In the genomic region with DNA sequence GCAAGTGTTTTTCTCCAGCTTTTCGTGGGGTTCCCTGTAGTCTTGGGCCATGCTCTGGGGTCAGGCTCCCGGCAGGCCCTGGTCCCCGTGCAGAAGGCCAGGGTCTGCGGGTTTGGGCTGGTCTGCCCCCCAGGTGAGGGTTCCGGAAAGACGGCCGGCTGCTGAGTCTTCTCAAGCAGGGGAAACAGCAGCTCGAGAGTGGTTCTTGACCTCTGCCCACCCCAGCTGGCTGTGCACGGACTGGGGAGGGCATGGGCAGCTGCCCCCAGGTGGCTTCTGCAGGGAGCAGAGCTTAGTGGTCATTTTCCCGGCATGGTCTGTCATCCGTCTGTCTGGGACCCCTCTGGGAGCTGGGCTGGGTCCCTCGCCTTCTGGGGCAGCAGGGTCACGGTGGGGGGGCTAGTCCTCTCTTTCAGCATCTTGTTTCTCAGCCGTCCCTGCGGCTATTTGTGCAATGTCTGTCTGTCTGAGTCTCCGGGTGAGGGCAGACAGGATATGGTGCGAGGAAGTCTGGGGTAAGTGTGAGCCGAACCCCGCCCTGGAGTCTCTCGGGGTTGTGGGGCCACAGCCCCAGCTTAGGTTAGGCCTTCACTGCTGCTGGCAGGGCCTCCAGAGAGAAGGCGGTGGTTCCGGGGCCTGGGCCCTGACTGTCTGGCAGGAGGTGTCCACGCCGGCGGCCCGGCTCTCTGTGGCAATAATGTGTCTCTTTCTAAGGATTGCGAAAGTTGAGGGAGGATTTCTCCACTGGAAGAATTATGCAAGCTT, we compare ENCODE assay signal across 1 cellular context.
TF ChIP-seq lines count a peak whose summit lies in the region.

No MANE protein-coding gene starts in this region.

TF ChIP-seq in HepG2, 621 proteins besides CTCF, POLR2A, EP300 and RAD21 (continued from another document and continues in another):
- TF ChIP-seq KLF16 (CRISPR knock-in tag; IDR thresholded peaks at IDR 0.05) = peak in 1 of 2 experiments; percentile 97; a peak in 2 of 4 replicates
- TF ChIP-seq JARID2 (CRISPR knock-in tag; IDR thresholded peaks at IDR 0.05; ENCODE audit: insufficient replicate concordance) = no peak
- peak; percentile 86 for TF ChIP-seq SPEN (CRISPR knock-in tag; IDR thresholded peaks at IDR 0.05; ENCODE audit: low read depth)
- TF ChIP-seq HES4 (CRISPR knock-in tag; IDR thresholded peaks at IDR 0.05; ENCODE audit: borderline replicate concordance) = no peak
- TF ChIP-seq TCF7L2 (IDR thresholded peaks at IDR 0.05; ENCODE audit: low read depth, low read length) = no peak
- TF ChIP-seq ZFP90 (CRISPR knock-in tag; IDR thresholded peaks at IDR 0.05; ENCODE audit: borderline replicate concordance) = no peak
- no peak for TF ChIP-seq ZNF34 (CRISPR knock-in tag; IDR thresholded peaks at IDR 0.05; ENCODE audit: borderline replicate concordance)
- TF ChIP-seq ZNF724P (CRISPR knock-in tag; IDR thresholded peaks at IDR 0.05; ENCODE audit: borderline replicate concordance) = no peak
- TF ChIP-seq, protein P1, sequence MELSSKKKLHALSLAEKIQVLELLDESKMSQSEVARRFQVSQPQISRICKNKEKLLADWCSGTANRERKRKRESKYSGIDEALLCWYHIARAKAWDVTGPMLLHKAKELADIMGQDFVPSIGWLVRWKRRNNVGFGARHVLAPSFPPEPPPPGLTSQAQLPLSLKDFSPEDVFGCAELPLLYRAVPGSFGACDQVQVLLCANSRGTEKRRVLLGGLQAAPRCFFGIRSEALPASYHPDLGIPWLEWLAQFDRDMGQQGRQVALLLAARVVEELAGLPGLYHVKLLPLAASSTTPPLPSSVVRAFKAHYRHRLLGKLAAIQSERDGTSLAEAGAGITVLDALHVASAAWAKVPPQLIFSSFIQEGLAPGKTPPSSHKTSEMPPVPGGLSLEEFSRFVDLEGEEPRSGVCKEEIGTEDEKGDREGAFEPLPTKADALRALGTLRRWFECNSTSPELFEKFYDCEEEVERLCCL (CRISPR knock-in tag; IDR thresholded peaks at IDR 0.05; ENCODE audit: borderline replicate concordance) = no peak
- peak; percentile 44; the same call in 1 of the 2 replicates for TF ChIP-seq ZNF788 (CRISPR knock-in tag; IDR thresholded peaks at IDR 0.05; ENCODE audit: borderline replicate concordance)
- TF ChIP-seq ZNF7 (CRISPR knock-in tag; IDR thresholded peaks at IDR 0.05) = no peak
- TF ChIP-seq, protein P2, sequence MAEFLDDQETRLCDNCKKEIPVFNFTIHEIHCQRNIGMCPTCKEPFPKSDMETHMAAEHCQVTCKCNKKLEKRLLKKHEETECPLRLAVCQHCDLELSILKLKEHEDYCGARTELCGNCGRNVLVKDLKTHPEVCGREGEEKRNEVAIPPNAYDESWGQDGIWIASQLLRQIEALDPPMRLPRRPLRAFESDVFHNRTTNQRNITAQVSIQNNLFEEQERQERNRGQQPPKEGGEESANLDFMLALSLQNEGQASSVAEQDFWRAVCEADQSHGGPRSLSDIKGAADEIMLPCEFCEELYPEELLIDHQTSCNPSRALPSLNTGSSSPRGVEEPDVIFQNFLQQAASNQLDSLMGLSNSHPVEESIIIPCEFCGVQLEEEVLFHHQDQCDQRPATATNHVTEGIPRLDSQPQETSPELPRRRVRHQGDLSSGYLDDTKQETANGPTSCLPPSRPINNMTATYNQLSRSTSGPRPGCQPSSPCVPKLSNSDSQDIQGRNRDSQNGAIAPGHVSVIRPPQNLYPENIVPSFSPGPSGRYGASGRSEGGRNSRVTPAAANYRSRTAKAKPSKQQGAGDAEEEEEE (CRISPR knock-in tag; IDR thresholded peaks at IDR 0.05; ENCODE audit: borderline replicate concordance) = no peak; the same call in 1 of the 2 replicates
- TF ChIP-seq, protein P3, sequence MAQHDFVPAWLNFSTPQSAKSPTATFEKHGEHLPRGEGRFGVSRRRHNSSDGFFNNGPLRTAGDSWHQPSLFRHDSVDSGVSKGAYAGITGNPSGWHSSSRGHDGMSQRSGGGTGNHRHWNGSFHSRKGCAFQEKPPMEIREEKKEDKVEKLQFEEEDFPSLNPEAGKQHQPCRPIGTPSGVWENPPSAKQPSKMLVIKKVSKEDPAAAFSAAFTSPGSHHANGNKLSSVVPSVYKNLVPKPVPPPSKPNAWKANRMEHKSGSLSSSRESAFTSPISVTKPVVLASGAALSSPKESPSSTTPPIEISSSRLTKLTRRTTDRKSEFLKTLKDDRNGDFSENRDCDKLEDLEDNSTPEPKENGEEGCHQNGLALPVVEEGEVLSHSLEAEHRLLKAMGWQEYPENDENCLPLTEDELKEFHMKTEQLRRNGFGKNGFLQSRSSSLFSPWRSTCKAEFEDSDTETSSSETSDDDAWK (CRISPR knock-in tag; IDR thresholded peaks at IDR 0.05) = no peak
- peak; percentile 23; the same call in 1 of the 2 replicates for TF ChIP-seq STAG1 (CRISPR knock-in tag; IDR thresholded peaks at IDR 0.05)
- TF ChIP-seq, protein P4, sequence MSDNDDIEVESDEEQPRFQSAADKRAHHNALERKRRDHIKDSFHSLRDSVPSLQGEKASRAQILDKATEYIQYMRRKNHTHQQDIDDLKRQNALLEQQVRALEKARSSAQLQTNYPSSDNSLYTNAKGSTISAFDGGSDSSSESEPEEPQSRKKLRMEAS (IDR thresholded peaks at IDR 0.05) = peak; percentile 74
- TF ChIP-seq SAP130 (CRISPR knock-in tag; IDR thresholded peaks at IDR 0.05; ENCODE audit: low read depth) = peak; percentile 95
- no peak for TF ChIP-seq ZKSCAN1 (IDR thresholded peaks at IDR 0.05; ENCODE audit: low read length)
- TF ChIP-seq, protein P5, sequence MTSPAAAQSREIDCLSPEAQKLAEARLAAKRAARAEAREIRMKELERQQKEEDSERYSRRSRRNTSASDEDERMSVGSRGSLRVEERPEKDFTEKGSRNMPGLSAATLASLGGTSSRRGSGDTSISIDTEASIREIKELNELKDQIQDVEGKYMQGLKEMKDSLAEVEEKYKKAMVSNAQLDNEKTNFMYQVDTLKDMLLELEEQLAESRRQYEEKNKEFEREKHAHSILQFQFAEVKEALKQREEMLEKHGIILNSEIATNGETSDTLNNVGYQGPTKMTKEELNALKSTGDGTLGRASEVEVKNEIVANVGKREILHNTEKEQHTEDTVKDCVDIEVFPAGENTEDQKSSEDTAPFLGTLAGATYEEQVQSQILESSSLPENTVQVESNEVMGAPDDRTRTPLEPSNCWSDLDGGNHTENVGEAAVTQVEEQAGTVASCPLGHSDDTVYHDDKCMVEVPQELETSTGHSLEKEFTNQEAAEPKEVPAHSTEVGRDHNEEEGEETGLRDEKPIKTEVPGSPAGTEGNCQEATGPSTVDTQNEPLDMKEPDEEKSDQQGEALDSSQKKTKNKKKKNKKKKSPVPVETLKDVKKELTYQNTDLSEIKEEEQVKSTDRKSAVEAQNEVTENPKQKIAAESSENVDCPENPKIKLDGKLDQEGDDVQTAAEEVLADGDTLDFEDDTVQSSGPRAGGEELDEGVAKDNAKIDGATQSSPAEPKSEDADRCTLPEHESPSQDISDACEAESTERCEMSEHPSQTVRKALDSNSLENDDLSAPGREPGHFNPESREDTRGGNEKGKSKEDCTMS (CRISPR knock-in tag; conservative IDR thresholded peaks at IDR 0.05) = no peak
- TF ChIP-seq PITX1 (CRISPR knock-in tag; IDR thresholded peaks at IDR 0.05) = peak; percentile 67
- TF ChIP-seq, protein P6, sequence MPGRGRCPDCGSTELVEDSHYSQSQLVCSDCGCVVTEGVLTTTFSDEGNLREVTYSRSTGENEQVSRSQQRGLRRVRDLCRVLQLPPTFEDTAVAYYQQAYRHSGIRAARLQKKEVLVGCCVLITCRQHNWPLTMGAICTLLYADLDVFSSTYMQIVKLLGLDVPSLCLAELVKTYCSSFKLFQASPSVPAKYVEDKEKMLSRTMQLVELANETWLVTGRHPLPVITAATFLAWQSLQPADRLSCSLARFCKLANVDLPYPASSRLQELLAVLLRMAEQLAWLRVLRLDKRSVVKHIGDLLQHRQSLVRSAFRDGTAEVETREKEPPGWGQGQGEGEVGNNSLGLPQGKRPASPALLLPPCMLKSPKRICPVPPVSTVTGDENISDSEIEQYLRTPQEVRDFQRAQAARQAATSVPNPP (CRISPR knock-in tag; IDR thresholded peaks at IDR 0.05) = no peak
- TF ChIP-seq, protein P7, sequence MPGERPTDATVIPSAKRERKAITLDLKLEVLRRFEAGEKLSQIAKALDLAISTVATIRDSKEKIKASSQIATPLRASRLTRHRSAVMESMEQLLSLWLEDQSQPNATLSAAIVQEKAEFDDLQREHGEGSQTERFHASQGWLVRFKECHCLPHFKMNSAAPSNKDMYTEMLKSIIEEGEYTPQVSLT (CRISPR knock-in tag; IDR thresholded peaks at IDR 0.05; ENCODE audit: borderline replicate concordance, low read depth) = no peak
- no peak for TF ChIP-seq TEAD2 (CRISPR knock-in tag; IDR thresholded peaks at IDR 0.05)
- no peak for TF ChIP-seq ZNF615 (CRISPR knock-in tag; IDR thresholded peaks at IDR 0.05; ENCODE audit: borderline replicate concordance)
- TF ChIP-seq RBAK (CRISPR knock-in tag; IDR thresholded peaks at IDR 0.05) = no peak
- TF ChIP-seq ZNF790 (CRISPR knock-in tag; IDR thresholded peaks at IDR 0.05; ENCODE audit: borderline replicate concordance) = no peak
- TF ChIP-seq SOX6 (IDR thresholded peaks at IDR 0.05) = no peak
- peak; percentile 94 for TF ChIP-seq SOX6 (CRISPR knock-in tag; IDR thresholded peaks at IDR 0.05)
- 0 out of 2 replicates have a peak, but pooled peaks have one; percentile 57 for TF ChIP-seq ZNF792 (CRISPR knock-in tag; IDR thresholded peaks at IDR 0.05)
- no peak for TF ChIP-seq KLF11 (CRISPR knock-in tag; IDR thresholded peaks at IDR 0.05)
- no peak for TF ChIP-seq ZNF329 (CRISPR knock-in tag; IDR thresholded peaks at IDR 0.05; ENCODE audit: low read depth)
- no peak for TF ChIP-seq GATA4 (IDR thresholded peaks at IDR 0.05; ENCODE audit: borderline replicate concordance, low read depth)
- TF ChIP-seq EZH2 (conservative IDR thresholded peaks at IDR 0.05; ENCODE audit: low read depth, low read length) = no peak
- TF ChIP-seq, protein P8, sequence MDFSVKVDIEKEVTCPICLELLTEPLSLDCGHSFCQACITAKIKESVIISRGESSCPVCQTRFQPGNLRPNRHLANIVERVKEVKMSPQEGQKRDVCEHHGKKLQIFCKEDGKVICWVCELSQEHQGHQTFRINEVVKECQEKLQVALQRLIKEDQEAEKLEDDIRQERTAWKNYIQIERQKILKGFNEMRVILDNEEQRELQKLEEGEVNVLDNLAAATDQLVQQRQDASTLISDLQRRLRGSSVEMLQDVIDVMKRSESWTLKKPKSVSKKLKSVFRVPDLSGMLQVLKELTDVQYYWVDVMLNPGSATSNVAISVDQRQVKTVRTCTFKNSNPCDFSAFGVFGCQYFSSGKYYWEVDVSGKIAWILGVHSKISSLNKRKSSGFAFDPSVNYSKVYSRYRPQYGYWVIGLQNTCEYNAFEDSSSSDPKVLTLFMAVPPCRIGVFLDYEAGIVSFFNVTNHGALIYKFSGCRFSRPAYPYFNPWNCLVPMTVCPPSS (IDR thresholded peaks at IDR 0.05) = no peak
- no peak for TF ChIP-seq ZFP36 (IDR thresholded peaks at IDR 0.05; ENCODE audit: borderline replicate concordance, low read depth, low read length, partially characterized antibody)
- no peak; the same call in 1 of the 2 replicates for TF ChIP-seq ZNF83 (CRISPR knock-in tag; IDR thresholded peaks at IDR 0.05; ENCODE audit: borderline replicate concordance)
- no peak for TF ChIP-seq SMYD3 (CRISPR knock-in tag; IDR thresholded peaks at IDR 0.05)
- TF ChIP-seq NONO (IDR thresholded peaks at IDR 0.05) = no peak
- TF ChIP-seq NONO (CRISPR knock-in tag; conservative IDR thresholded peaks at IDR 0.05) = peak; percentile 47; the same call in 1 of the 2 replicates
- peak; percentile 65 for TF ChIP-seq ELF3 (CRISPR knock-in tag; IDR thresholded peaks at IDR 0.05)
- no peak for TF ChIP-seq ARNT (IDR thresholded peaks at IDR 0.05)
- TF ChIP-seq, protein P9, sequence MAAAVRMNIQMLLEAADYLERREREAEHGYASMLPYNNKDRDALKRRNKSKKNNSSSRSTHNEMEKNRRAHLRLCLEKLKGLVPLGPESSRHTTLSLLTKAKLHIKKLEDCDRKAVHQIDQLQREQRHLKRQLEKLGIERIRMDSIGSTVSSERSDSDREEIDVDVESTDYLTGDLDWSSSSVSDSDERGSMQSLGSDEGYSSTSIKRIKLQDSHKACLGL (CRISPR knock-in tag; IDR thresholded peaks at IDR 0.05) = peak; percentile 74; the same call in 1 of the 2 replicates
- TF ChIP-seq ZNF441 (CRISPR knock-in tag; IDR thresholded peaks at IDR 0.05; ENCODE audit: borderline replicate concordance) = no peak
- no peak for TF ChIP-seq CREB1 (IDR thresholded peaks at IDR 0.05)
- TF ChIP-seq CREB1 (CRISPR knock-in tag; IDR thresholded peaks at IDR 0.05) = peak; percentile 64
- TF ChIP-seq, protein P10, sequence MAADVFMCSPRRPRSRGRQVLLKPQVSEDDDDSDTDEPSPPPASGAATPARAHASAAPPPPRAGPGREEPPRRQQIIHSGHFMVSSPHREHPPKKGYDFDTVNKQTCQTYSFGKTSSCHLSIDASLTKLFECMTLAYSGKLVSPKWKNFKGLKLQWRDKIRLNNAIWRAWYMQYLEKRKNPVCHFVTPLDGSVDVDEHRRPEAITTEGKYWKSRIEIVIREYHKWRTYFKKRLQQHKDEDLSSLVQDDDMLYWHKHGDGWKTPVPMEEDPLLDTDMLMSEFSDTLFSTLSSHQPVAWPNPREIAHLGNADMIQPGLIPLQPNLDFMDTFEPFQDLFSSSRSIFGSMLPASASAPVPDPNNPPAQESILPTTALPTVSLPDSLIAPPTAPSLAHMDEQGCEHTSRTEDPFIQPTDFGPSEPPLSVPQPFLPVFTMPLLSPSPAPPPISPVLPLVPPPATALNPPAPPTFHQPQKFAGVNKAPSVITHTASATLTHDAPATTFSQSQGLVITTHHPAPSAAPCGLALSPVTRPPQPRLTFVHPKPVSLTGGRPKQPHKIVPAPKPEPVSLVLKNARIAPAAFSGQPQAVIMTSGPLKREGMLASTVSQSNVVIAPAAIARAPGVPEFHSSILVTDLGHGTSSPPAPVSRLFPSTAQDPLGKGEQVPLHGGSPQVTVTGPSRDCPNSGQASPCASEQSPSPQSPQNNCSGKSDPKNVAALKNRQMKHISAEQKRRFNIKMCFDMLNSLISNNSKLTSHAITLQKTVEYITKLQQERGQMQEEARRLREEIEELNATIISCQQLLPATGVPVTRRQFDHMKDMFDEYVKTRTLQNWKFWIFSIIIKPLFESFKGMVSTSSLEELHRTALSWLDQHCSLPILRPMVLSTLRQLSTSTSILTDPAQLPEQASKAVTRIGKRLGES (CRISPR knock-in tag; IDR thresholded peaks at IDR 0.05; ENCODE audit: borderline replicate concordance) = peak; percentile 95
- no peak for TF ChIP-seq CHCHD3 (CRISPR knock-in tag; IDR thresholded peaks at IDR 0.05)
- TF ChIP-seq HNRNPK (IDR thresholded peaks at IDR 0.05; ENCODE audit: low read depth, low read length, poor library complexity, severe bottlenecking) = no peak
- TF ChIP-seq ZNF816 (CRISPR knock-in tag; IDR thresholded peaks at IDR 0.05; ENCODE audit: borderline replicate concordance) = no peak
